1 cellular context compared by ENCODE assay signal in the genomic region with DNA sequence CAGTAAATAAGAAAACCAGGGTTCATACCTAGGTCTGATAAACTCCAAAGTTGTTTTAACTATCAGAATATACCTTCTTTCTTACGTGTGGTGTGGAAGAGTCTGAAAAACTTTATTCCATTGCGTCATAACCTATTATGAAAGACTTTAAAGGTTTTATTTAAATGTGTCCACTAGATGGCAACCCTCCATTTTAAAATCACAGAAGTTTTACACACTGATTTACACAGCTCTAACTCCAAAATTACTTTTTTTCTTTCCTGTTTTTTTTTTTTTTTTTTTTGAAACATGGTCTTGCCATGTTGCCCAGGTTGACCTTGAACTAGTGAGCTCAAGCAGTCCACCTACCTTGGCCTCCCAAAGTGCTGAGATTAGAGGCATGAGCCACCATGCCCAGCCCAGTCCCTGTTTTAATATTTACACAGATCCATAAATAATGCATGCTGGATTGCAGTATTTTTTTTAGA.
TF ChIP-seq lines count a peak whose summit lies in the region.

No MANE protein-coding gene starts in this region.

TF ChIP-seq in K562, 482 proteins besides CTCF, POLR2A, EP300 and RAD21 (continued from another document and continues in another):
- TF ChIP-seq, protein P1, sequence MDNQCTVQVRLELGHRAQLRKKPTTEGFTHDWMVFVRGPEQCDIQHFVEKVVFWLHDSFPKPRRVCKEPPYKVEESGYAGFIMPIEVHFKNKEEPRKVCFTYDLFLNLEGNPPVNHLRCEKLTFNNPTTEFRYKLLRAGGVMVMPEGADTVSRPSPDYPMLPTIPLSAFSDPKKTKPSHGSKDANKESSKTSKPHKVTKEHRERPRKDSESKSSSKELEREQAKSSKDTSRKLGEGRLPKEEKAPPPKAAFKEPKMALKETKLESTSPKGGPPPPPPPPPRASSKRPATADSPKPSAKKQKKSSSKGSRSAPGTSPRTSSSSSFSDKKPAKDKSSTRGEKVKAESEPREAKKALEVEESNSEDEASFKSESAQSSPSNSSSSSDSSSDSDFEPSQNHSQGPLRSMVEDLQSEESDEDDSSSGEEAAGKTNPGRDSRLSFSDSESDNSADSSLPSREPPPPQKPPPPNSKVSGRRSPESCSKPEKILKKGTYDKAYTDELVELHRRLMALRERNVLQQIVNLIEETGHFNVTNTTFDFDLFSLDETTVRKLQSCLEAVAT (IDR thresholded peaks at IDR 0.05) = no peak
- TF ChIP-seq ZNF717 (CRISPR knock-in tag; IDR thresholded peaks at IDR 0.05) = no peak
- TF ChIP-seq, protein P2, sequence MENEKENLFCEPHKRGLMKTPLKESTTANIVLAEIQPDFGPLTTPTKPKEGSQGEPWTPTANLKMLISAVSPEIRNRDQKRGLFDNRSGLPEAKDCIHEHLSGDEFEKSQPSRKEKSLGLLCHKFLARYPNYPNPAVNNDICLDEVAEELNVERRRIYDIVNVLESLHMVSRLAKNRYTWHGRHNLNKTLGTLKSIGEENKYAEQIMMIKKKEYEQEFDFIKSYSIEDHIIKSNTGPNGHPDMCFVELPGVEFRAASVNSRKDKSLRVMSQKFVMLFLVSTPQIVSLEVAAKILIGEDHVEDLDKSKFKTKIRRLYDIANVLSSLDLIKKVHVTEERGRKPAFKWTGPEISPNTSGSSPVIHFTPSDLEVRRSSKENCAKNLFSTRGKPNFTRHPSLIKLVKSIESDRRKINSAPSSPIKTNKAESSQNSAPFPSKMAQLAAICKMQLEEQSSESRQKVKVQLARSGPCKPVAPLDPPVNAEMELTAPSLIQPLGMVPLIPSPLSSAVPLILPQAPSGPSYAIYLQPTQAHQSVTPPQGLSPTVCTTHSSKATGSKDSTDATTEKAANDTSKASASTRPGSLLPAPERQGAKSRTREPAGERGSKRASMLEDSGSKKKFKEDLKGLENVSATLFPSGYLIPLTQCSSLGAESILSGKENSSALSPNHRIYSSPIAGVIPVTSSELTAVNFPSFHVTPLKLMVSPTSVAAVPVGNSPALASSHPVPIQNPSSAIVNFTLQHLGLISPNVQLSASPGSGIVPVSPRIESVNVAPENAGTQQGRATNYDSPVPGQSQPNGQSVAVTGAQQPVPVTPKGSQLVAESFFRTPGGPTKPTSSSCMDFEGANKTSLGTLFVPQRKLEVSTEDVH (IDR thresholded peaks at IDR 0.05; ENCODE audit: low read depth, partially characterized antibody) = no peak
- 0 out of 2 replicates have a peak, but pooled peaks have one; percentile 16 for TF ChIP-seq L3MBTL2 (IDR thresholded peaks at IDR 0.05)
- no peak for TF ChIP-seq DPF2 (IDR thresholded peaks at IDR 0.05)
- no peak for TF ChIP-seq ZSCAN32 (CRISPR knock-in tag; IDR thresholded peaks at IDR 0.05)
- no peak for TF ChIP-seq PRMT5 (CRISPR knock-in tag; IDR thresholded peaks at IDR 0.05)
- no peak for TF ChIP-seq MCM3 (IDR thresholded peaks at IDR 0.05)
- TF ChIP-seq, protein P3, sequence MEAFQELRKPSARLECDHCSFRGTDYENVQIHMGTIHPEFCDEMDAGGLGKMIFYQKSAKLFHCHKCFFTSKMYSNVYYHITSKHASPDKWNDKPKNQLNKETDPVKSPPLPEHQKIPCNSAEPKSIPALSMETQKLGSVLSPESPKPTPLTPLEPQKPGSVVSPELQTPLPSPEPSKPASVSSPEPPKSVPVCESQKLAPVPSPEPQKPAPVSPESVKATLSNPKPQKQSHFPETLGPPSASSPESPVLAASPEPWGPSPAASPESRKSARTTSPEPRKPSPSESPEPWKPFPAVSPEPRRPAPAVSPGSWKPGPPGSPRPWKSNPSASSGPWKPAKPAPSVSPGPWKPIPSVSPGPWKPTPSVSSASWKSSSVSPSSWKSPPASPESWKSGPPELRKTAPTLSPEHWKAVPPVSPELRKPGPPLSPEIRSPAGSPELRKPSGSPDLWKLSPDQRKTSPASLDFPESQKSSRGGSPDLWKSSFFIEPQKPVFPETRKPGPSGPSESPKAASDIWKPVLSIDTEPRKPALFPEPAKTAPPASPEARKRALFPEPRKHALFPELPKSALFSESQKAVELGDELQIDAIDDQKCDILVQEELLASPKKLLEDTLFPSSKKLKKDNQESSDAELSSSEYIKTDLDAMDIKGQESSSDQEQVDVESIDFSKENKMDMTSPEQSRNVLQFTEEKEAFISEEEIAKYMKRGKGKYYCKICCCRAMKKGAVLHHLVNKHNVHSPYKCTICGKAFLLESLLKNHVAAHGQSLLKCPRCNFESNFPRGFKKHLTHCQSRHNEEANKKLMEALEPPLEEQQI (IDR thresholded peaks at IDR 0.05) = no peak; the same call in 1 of the 2 replicates
- no peak for TF ChIP-seq ZNF551 (CRISPR knock-in tag; IDR thresholded peaks at IDR 0.05)
- peak; percentile 99 for TF ChIP-seq CEBPB (tag; IDR thresholded peaks at IDR 0.05)
- TF ChIP-seq ZNF212 (CRISPR knock-in tag; IDR thresholded peaks at IDR 0.05) = no peak
- no peak for TF ChIP-seq HNRNPUL1 (IDR thresholded peaks at IDR 0.05; ENCODE audit: low read length)
- TF ChIP-seq CCAR2 (IDR thresholded peaks at IDR 0.05; ENCODE audit: low read depth, low read length) = no peak
- TF ChIP-seq, protein P4, sequence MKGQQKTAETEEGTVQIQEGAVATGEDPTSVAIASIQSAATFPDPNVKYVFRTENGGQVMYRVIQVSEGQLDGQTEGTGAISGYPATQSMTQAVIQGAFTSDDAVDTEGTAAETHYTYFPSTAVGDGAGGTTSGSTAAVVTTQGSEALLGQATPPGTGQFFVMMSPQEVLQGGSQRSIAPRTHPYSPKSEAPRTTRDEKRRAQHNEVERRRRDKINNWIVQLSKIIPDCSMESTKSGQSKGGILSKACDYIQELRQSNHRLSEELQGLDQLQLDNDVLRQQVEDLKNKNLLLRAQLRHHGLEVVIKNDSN (CRISPR knock-in tag; IDR thresholded peaks at IDR 0.05) = no peak
- TF ChIP-seq CEBPG (CRISPR knock-in tag; IDR thresholded peaks at IDR 0.05) = no peak; the same call in 1 of the 2 replicates
- peak; percentile 97 to 99 for TF ChIP-seq CEBPG (tag; conservative IDR thresholded peaks at IDR 0.05 in 1 of 2, IDR thresholded peaks at IDR 0.05 in 1 of 2)
- no peak for TF ChIP-seq JUNB (CRISPR knock-in tag; conservative IDR thresholded peaks at IDR 0.05)
- TF ChIP-seq SIN3A (IDR thresholded peaks at IDR 0.05; ENCODE audit: borderline replicate concordance in 2 of 2, control insufficient read depth in 1 of 2, low read depth in 2 of 2, low read length in 2 of 2) = no peak
- TF ChIP-seq ATF7 (IDR thresholded peaks at IDR 0.05) = peak; percentile 91
- TF ChIP-seq, protein P5, sequence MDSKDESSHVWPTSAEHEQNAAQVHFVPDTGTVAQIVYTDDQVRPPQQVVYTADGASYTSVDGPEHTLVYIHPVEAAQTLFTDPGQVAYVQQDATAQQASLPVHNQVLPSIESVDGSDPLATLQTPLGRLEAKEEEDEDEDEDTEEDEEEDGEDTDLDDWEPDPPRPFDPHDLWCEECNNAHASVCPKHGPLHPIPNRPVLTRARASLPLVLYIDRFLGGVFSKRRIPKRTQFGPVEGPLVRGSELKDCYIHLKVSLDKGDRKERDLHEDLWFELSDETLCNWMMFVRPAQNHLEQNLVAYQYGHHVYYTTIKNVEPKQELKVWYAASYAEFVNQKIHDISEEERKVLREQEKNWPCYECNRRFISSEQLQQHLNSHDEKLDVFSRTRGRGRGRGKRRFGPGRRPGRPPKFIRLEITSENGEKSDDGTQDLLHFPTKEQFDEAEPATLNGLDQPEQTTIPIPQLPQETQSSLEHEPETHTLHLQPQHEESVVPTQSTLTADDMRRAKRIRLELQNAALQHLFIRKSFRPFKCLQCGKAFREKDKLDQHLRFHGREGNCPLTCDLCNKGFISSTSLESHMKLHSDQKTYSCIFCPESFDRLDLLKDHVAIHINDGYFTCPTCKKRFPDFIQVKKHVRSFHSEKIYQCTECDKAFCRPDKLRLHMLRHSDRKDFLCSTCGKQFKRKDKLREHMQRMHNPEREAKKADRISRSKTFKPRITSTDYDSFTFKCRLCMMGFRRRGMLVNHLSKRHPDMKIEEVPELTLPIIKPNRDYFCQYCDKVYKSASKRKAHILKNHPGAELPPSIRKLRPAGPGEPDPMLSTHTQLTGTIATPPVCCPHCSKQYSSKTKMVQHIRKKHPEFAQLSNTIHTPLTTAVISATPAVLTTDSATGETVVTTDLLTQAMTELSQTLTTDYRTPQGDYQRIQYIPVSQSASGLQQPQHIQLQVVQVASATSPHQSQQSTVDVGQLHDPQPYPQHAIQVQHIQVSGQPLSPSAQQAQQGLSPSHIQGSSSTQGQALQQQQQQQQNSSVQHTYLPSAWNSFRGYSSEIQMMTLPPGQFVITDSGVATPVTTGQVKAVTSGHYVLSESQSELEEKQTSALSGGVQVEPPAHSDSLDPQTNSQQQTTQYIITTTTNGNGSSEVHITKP (IDR thresholded peaks at IDR 0.05; ENCODE audit: partially characterized antibody) = peak; percentile 18
- no peak for TF ChIP-seq FOXP1 (CRISPR knock-in tag; IDR thresholded peaks at IDR 0.05)
- TF ChIP-seq, protein P6, sequence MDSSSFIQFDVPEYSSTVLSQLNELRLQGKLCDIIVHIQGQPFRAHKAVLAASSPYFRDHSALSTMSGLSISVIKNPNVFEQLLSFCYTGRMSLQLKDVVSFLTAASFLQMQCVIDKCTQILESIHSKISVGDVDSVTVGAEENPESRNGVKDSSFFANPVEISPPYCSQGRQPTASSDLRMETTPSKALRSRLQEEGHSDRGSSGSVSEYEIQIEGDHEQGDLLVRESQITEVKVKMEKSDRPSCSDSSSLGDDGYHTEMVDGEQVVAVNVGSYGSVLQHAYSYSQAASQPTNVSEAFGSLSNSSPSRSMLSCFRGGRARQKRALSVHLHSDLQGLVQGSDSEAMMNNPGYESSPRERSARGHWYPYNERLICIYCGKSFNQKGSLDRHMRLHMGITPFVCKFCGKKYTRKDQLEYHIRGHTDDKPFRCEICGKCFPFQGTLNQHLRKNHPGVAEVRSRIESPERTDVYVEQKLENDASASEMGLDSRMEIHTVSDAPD (CRISPR knock-in tag; IDR thresholded peaks at IDR 0.05) = no peak
- TF ChIP-seq ZNF431 (CRISPR knock-in tag; IDR thresholded peaks at IDR 0.05) = no peak
- TF ChIP-seq, protein P7, sequence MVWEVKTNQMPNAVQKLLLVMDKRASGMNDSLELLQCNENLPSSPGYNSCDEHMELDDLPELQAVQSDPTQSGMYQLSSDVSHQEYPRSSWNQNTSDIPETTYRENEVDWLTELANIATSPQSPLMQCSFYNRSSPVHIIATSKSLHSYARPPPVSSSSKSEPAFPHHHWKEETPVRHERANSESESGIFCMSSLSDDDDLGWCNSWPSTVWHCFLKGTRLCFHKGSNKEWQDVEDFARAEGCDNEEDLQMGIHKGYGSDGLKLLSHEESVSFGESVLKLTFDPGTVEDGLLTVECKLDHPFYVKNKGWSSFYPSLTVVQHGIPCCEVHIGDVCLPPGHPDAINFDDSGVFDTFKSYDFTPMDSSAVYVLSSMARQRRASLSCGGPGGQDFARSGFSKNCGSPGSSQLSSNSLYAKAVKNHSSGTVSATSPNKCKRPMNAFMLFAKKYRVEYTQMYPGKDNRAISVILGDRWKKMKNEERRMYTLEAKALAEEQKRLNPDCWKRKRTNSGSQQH (CRISPR knock-in tag; IDR thresholded peaks at IDR 0.05) = no peak
- TF ChIP-seq NFE2 (IDR thresholded peaks at IDR 0.05; ENCODE audit: low read depth) = no peak
- TF ChIP-seq, protein P8, sequence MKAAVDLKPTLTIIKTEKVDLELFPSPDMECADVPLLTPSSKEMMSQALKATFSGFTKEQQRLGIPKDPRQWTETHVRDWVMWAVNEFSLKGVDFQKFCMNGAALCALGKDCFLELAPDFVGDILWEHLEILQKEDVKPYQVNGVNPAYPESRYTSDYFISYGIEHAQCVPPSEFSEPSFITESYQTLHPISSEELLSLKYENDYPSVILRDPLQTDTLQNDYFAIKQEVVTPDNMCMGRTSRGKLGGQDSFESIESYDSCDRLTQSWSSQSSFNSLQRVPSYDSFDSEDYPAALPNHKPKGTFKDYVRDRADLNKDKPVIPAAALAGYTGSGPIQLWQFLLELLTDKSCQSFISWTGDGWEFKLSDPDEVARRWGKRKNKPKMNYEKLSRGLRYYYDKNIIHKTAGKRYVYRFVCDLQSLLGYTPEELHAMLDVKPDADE (conservative IDR thresholded peaks at IDR 0.05; ENCODE audit: control insufficient read depth, low read depth, low read length) = no peak
- TF ChIP-seq, protein P9, sequence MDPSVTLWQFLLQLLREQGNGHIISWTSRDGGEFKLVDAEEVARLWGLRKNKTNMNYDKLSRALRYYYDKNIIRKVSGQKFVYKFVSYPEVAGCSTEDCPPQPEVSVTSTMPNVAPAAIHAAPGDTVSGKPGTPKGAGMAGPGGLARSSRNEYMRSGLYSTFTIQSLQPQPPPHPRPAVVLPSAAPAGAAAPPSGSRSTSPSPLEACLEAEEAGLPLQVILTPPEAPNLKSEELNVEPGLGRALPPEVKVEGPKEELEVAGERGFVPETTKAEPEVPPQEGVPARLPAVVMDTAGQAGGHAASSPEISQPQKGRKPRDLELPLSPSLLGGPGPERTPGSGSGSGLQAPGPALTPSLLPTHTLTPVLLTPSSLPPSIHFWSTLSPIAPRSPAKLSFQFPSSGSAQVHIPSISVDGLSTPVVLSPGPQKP (CRISPR knock-in tag; IDR thresholded peaks at IDR 0.05) = no peak
- peak; percentile 48; the same call in 1 of the 2 replicates for TF ChIP-seq JUND (IDR thresholded peaks at IDR 0.05; ENCODE audit: borderline replicate concordance, low read depth, low read length)
- TF ChIP-seq JUND (tag; IDR thresholded peaks at IDR 0.05; ENCODE audit: borderline replicate concordance, low read depth, low read length) = peak; percentile 47; the same call in 1 of the 3 replicates
- 0 out of 2 replicates have a peak, but pooled peaks have one; percentile 20 for TF ChIP-seq GABPA (tag; conservative IDR thresholded peaks at IDR 0.05; ENCODE audit: low read depth)
- TF ChIP-seq ZNF347 (CRISPR knock-in tag; IDR thresholded peaks at IDR 0.05; ENCODE audit: low read depth) = no peak
- no peak for TF ChIP-seq BCOR (IDR thresholded peaks at IDR 0.05)
- peak; percentile 72 for TF ChIP-seq ZNF384 (IDR thresholded peaks at IDR 0.05; ENCODE audit: low read depth, low read length)
- TF ChIP-seq NELFE (IDR thresholded peaks at IDR 0.05; ENCODE audit: insufficient read depth, insufficient read length) = no peak
- TF ChIP-seq SUPT5H (IDR thresholded peaks at IDR 0.05) = no peak
- TF ChIP-seq, protein P10, sequence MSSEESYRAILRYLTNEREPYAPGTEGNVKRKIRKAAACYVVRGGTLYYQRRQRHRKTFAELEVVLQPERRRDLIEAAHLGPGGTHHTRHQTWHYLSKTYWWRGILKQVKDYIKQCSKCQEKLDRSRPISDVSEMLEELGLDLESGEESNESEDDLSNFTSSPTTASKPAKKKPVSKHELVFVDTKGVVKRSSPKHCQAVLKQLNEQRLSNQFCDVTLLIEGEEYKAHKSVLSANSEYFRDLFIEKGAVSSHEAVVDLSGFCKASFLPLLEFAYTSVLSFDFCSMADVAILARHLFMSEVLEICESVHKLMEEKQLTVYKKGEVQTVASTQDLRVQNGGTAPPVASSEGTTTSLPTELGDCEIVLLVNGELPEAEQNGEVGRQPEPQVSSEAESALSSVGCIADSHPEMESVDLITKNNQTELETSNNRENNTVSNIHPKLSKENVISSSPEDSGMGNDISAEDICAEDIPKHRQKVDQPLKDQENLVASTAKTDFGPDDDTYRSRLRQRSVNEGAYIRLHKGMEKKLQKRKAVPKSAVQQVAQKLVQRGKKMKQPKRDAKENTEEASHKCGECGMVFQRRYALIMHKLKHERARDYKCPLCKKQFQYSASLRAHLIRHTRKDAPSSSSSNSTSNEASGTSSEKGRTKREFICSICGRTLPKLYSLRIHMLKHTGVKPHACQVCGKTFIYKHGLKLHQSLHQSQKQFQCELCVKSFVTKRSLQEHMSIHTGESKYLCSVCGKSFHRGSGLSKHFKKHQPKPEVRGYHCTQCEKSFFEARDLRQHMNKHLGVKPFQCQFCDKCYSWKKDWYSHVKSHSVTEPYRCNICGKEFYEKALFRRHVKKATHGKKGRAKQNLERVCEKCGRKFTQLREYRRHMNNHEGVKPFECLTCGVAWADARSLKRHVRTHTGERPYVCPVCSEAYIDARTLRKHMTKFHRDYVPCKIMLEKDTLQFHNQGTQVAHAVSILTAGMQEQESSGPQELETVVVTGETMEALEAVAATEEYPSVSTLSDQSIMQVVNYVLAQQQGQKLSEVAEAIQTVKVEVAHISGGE (CRISPR knock-in tag; IDR thresholded peaks at IDR 0.05) = no peak
- TF ChIP-seq SMAD4 (CRISPR knock-in tag; conservative IDR thresholded peaks at IDR 0.05) = no peak
- no peak for TF ChIP-seq DMBX1 (CRISPR knock-in tag; IDR thresholded peaks at IDR 0.05; ENCODE audit: borderline replicate concordance)
